ENCODE assay signal across 1 cellular context in the genomic region with DNA sequence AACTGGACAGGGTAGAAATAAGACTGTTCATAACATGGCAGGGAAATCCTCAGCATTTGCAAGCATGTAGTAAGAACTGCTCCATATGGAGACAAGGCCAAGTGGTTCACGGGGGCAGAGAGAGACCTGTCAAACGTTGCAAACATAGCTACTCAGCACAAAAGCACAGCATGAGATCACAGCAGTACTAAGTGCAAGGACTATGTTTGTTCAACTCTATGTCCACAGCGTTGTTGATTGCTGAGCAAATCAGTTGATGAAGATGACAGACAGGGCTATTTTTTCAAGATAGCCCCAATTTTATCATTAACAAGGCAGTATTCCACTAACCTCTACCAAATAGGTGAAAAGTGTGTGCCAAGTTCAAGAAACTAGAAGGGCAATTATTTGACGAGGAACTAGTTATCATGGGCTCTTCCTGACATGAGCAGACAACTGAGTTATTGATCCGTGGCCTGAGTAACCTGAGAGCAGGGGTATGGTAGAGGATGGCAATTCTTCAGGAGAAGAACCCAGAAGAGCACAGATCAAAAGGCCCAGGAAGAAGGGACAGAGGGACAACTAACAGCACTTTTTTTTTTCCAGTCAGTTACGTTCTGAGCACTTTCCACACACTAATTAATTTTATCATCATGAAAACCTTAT.
TF ChIP-seq lines count a peak whose summit lies in the region.

No MANE protein-coding gene starts in this region.

TF ChIP-seq in HepG2, 621 proteins besides CTCF, POLR2A, EP300 and RAD21 (continued from another document):
- no peak for TF ChIP-seq HMGXB3 (CRISPR knock-in tag; IDR thresholded peaks at IDR 0.05; ENCODE audit: borderline replicate concordance)
- TF ChIP-seq, protein P1, sequence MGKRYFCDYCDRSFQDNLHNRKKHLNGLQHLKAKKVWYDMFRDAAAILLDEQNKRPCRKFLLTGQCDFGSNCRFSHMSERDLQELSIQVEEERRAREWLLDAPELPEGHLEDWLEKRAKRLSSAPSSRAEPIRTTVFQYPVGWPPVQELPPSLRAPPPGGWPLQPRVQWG (CRISPR knock-in tag; IDR thresholded peaks at IDR 0.05; ENCODE audit: borderline replicate concordance, low read depth), result no peak
- no peak for TF ChIP-seq TMF1 (CRISPR knock-in tag; IDR thresholded peaks at IDR 0.05; ENCODE audit: low read depth)
- TF ChIP-seq SNRNP70 (IDR thresholded peaks at IDR 0.05; ENCODE audit: low read depth, low read length), result no peak
- TF ChIP-seq ATF7-NPFF (CRISPR knock-in tag; IDR thresholded peaks at IDR 0.05; ENCODE audit: low read depth), result no peak
- no peak for TF ChIP-seq ZNF891 (CRISPR knock-in tag; IDR thresholded peaks at IDR 0.05)
- TF ChIP-seq ZNF75D (CRISPR knock-in tag; IDR thresholded peaks at IDR 0.05; ENCODE audit: borderline replicate concordance), result no peak
- TF ChIP-seq ZNF598 (CRISPR knock-in tag; IDR thresholded peaks at IDR 0.05; ENCODE audit: borderline replicate concordance), result no peak
- no peak for TF ChIP-seq MTA1 (CRISPR knock-in tag; IDR thresholded peaks at IDR 0.05; ENCODE audit: borderline replicate concordance)
- TF ChIP-seq ZHX1 (CRISPR knock-in tag; IDR thresholded peaks at IDR 0.05; ENCODE audit: low read depth), result no peak; the same call in 1 of the 2 replicates
- TF ChIP-seq, protein P2, sequence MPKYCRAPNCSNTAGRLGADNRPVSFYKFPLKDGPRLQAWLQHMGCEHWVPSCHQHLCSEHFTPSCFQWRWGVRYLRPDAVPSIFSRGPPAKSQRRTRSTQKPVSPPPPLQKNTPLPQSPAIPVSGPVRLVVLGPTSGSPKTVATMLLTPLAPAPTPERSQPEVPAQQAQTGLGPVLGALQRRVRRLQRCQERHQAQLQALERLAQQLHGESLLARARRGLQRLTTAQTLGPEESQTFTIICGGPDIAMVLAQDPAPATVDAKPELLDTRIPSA (CRISPR knock-in tag; IDR thresholded peaks at IDR 0.05; ENCODE audit: borderline replicate concordance), result no peak
- TF ChIP-seq KDM2A (CRISPR knock-in tag; IDR thresholded peaks at IDR 0.05; ENCODE audit: borderline replicate concordance, low read depth), result no peak
- no peak for TF ChIP-seq HMGXB4 (CRISPR knock-in tag; IDR thresholded peaks at IDR 0.05; ENCODE audit: borderline replicate concordance in 1 of 2, low read depth in 1 of 2)
- no peak for TF ChIP-seq DMAP1 (CRISPR knock-in tag; IDR thresholded peaks at IDR 0.05)
- TF ChIP-seq ZBTB39 (CRISPR knock-in tag; IDR thresholded peaks at IDR 0.05), result no peak
- no peak for TF ChIP-seq E2F1 (CRISPR knock-in tag; IDR thresholded peaks at IDR 0.05)
- TF ChIP-seq NONO (IDR thresholded peaks at IDR 0.05), result no peak
- TF ChIP-seq NONO (CRISPR knock-in tag; conservative IDR thresholded peaks at IDR 0.05), result 0 out of 2 replicates have a peak, but pooled peaks have one; percentile 45
- TF ChIP-seq ASH2L (IDR thresholded peaks at IDR 0.05; ENCODE audit: insufficient read length, low read depth, low read length), result no peak
- no peak for TF ChIP-seq PAF1 (CRISPR knock-in tag; IDR thresholded peaks at IDR 0.05)
- TF ChIP-seq TCF12 (IDR thresholded peaks at IDR 0.05), result no peak
- TF ChIP-seq TCF12 (CRISPR knock-in tag; IDR thresholded peaks at IDR 0.05), result no peak
- no peak for TF ChIP-seq PAX8 (CRISPR knock-in tag; IDR thresholded peaks at IDR 0.05; ENCODE audit: borderline replicate concordance)
- 0 out of 2 replicates have a peak, but pooled peaks have one; percentile 27 for TF ChIP-seq ZNF564 (CRISPR knock-in tag; IDR thresholded peaks at IDR 0.05)
- no peak for TF ChIP-seq SIN3A (IDR thresholded peaks at IDR 0.05; ENCODE audit: borderline replicate concordance, low read depth, low read length)
- no peak for TF ChIP-seq ZFP62 (CRISPR knock-in tag; IDR thresholded peaks at IDR 0.05)
- TF ChIP-seq ARID2 (CRISPR knock-in tag; IDR thresholded peaks at IDR 0.05; ENCODE audit: borderline replicate concordance), result no peak
- TF ChIP-seq NFIC (IDR thresholded peaks at IDR 0.05; ENCODE audit: low read length), result peak; percentile 45; the same call in 1 of the 2 replicates
